In the genomic region with DNA sequence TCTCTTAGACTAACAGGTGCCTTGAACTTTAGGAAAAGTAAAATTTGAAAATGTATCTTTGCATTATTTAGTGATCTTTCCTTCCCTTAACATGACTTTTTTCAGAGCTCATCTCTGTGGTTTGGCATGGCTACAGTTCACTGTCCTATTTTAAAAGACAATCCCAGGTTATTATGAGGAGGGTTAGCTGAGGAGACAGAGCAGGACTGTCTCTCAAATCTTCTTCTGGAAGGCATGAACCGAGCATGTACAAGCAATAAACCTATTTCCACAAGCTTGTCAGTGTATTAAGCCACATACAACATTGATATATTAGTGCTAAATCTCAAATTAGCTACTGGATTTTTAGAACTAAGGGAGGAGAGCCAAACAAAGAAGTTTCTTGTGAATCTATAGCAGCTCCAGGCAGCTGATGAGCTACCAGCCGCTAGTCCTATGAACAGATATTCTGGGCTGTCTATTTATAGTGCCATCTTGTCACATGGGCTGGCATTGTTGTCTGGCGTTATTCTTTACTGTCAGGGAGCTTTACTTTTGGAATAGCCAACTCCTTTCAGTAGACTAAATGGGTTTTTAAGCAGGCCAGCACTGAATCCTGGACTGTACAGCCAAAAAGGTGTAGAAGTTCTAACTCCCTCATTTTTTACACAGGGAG, we compare ENCODE assay signal across 18 cellular contexts.
A peak's percentile ranks its signal among the peaks of the same experiment; 100 is the strongest.
DNase-seq lines count a peak whose midpoint lies in the region; TF ChIP-seq lines count a peak whose summit lies in the region.
"Had no signal": no experiment of that assay in that cellular context is flagged by ENCODE, and none has a peak within 500 bp of the region (broad histone marks: within the 10 kb centered on the region; RNA-seq: fewer than 3 reads in every experiment).

No MANE protein-coding gene starts in this region.

- H4K20me1 ChIP-seq in smooth muscle cell (ENCODE audit: low read depth): no peaks in the 10 kb centered on the region

- DNase-seq in RPMI7951 (ENCODE audit: low read depth) (peak; percentile 10), foreskin melanocyte (peak; percentile 92), midbrain (lab: John Stamatoyannopoulos, UW) (peak; percentile 64), smooth muscle cell (lab: John Stamatoyannopoulos, UW; ENCODE audit: unreplicated experiment) (no peak), MG63 (no peak), glomerular visceral epithelial cell (ENCODE audit: extremely low spot score) (no peak), RKO (ENCODE audit: low spot score) (no peak)
- DNase-seq: activated CD4-positive, CD25-positive, alpha-beta regulatory T cell treated with anti-CD3 and anti-CD28 coated beads, Interleukin-2, amount 50 U/mL, for 72 hours; GOT3; MV-4-11; NCI-H2029; NCI-H526 treated with DMSO at 0.1 percent for 48 hours; OCI-M1; stimulated activated CD4-positive, alpha-beta T cell treated with anti-CD3 and anti-CD28 coated beads, Interleukin-4, amount 100 ng/mL, for 4 hours; stimulated activated CD8-positive, alpha-beta memory T cell treated with anti-CD3 and anti-CD28 coated beads, Interleukin-4, amount 100 ng/mL, for 48 hours; T1000; thyroid gland had no signal

- no peaks in the 10 kb centered on the region for H3K4me1 ChIP-seq in smooth muscle cell (ENCODE audit: low read depth)
- H3K4me1 ChIP-seq: thyroid gland had no signal

- H3K79me2 ChIP-seq in smooth muscle cell (ENCODE audit: low read depth): no peaks in the 10 kb centered on the region

- TF ChIP-seq CTCF in smooth muscle cell (IDR thresholded peaks at IDR 0.05; ENCODE audit: borderline replicate concordance, insufficient read depth, poor library complexity, severe bottlenecking): no peak

- peak overlapping the region; percentile 76 for H2AFZ ChIP-seq in smooth muscle cell (ENCODE audit: low read depth)

- H3K36me3 ChIP-seq in smooth muscle cell (ENCODE audit: low read depth): no peaks in the 10 kb centered on the region
- H3K36me3 ChIP-seq in MG63: no peaks in the 10 kb centered on the region
- H3K36me3 ChIP-seq: thyroid gland had no signal

- no peak overlapping the region for H3K4me2 ChIP-seq in smooth muscle cell

- H3F3A ChIP-seq in smooth muscle cell (ENCODE audit: low read depth): no peaks in the 10 kb centered on the region

- WGBS in smooth muscle cell (ENCODE audit: low lambda C conversion rate): 74% methylated on average over 3 of the region's 3 CpGs

- H3K9ac ChIP-seq in smooth muscle cell (ENCODE audit: low read depth): no peak overlapping the region

- H3K9me3 ChIP-seq in smooth muscle cell (replicated peaks; ENCODE audit: low read depth) (no peaks in the 10 kb centered on the region), MG63 (no peaks in the 10 kb centered on the region; the same call in none of the 2 replicates)
- H3K9me3 ChIP-seq: thyroid gland had no signal

- H3K27ac ChIP-seq in smooth muscle cell (ENCODE audit: low read depth): no peak overlapping the region
- H3K27ac ChIP-seq: thyroid gland had no signal

- H3K4me3 ChIP-seq in smooth muscle cell (no peak overlapping the region), MG63 (no peak overlapping the region)
- H3K4me3 ChIP-seq: lung, thyroid gland had no signal

- H3K27me3 ChIP-seq in smooth muscle cell (ENCODE audit: low read depth) (no peaks in the 10 kb centered on the region), MG63 (no peaks in the 10 kb centered on the region)
- H3K27me3 ChIP-seq: thyroid gland had no signal

Comparison
In these comparisons a context has a peak if more than half of its experiments do, and no peak if none do; other contexts are left out.
1. DNase-seq: peak in RPMI7951 (single experiment), foreskin melanocyte (single experiment) and midbrain (single experiment); none in smooth muscle cell (single experiment), MG63 (single experiment), glomerular visceral epithelial cell (single experiment) and RKO (single experiment).